In genomic region chr5:151743535-151743934, GRCh38 we compare ENCODE assay signal across 15 cellular contexts. TPM values are rescaled to one million over a fixed set of nuclear protein-coding genes. Genes with fewer than 3 reads are reported as not detected.
DNase-seq lines count a peak whose midpoint lies in the region; ATAC-seq and TF ChIP-seq lines count a peak whose summit lies in the region.
"Had no signal": no experiment of that assay in that cellular context is flagged by ENCODE, and none has a peak within 500 bp of the region (broad histone marks: within the 10 kb centered on the region; RNA-seq: fewer than 3 reads in every experiment).

No MANE protein-coding gene starts in this region.

- peak overlapping the region; percentile 82 for H2BK120ac ChIP-seq in IMR-90 (ENCODE audit: low read depth, low read length)

- 0 out of 2 replicates have a peak overlapping the region, but pooled peaks have one; percentile 8 for H2BK20ac ChIP-seq in IMR-90 (ENCODE audit: low read depth, low read length)

- intact Hi-C loops in IMR-90 (cut with micrococcal nuclease), result loop anchor here (2.0 to 5.0 kb wide), 3 partner anchors 221 to 426 kb away; no protein-coding TSS in a partner anchor
- intact Hi-C loops in naive thymus-derived CD4-positive, alpha-beta T cell (cut with micrococcal nuclease), result no loop called here
- intact Hi-C loops in activated T-helper 2 cell treated with anti-CD3 and anti-CD28 coated beads, Interferon-gamma antibody, Interleukin-2, Interleukin-4, amounts not matched to agents 10 μg/mL and 5 μg/mL and 100 μg/mL, durations not matched to agents 14 hours and 24 hours and 36 hours (cut with micrococcal nuclease), result no loop called here
- intact Hi-C loops in OCI-LY7 (cut with micrococcal nuclease; ENCODE audit: unreplicated experiment), result loop anchor here (2.0 to 5.0 kb wide), 2 partner anchors 221 to 297 kb away; partner anchors contain the start of gene SLC36A1

- H3K4me1 Mint-ChIP-seq in naive thymus-derived CD4-positive, alpha-beta T cell, result peaks cover 12 to 50% (median 37%) of the 10 kb centered on the region in 7 donors
- peaks cover 27% of the 10 kb centered on the region for H3K4me1 Mint-ChIP-seq in activated T-helper 2 cell treated with anti-CD3 and anti-CD28 coated beads, Interferon-gamma antibody, Interleukin-2, Interleukin-4, amounts not matched to agents 10 μg/mL and 5 μg/mL and 100 μg/mL, durations not matched to agents 14 hours and 24 hours and 36 hours (ENCODE audit: low read depth)

- H3K23ac ChIP-seq in IMR-90 (ENCODE audit: low read depth, low read length), result no peak overlapping the region

- no peak overlapping the region for H4K91ac ChIP-seq in IMR-90 (ENCODE audit: insufficient read depth, low read depth, low read length)

- peaks cover 15% of the 10 kb centered on the region for H3K9me1 ChIP-seq in IMR-90 (ENCODE audit: insufficient read depth, low read length)

- no peaks in the 10 kb centered on the region for H3K9me3 ChIP-seq in IMR-90 (ENCODE audit: control insufficient read depth, insufficient read depth, low read length)
- H3K9me3 ChIP-seq in naive thymus-derived CD4-positive, alpha-beta T cell (ENCODE audit: control insufficient read depth in 2 of 3, low read length in 3 of 3), result no peaks in the 10 kb centered on the region
- H3K9me3 ChIP-seq in OCI-LY7 (ENCODE audit: low read length), result no peaks in the 10 kb centered on the region
- H3K9me3 ChIP-seq: psoas muscle, spleen had no signal

- ATAC-seq in IMR-90 (ENCODE audit: low read depth), result no peak
- ATAC-seq in naive thymus-derived CD4-positive, alpha-beta T cell, result no peak
- ATAC-seq: left ventricle myocardium superior; stimulated activated naive B cell treated with anti-CD40 and anti-IgM and Interleukin-4, amounts not matched to agents 10 μg/mL and 1 μg/mL and 100 μg/mL, for 72 hours had no signal

- no peak overlapping the region for H3K9ac ChIP-seq in IMR-90 (ENCODE audit: low read depth, low read length)

- no peak overlapping the region for H3K4me3 Mint-ChIP-seq in naive thymus-derived CD4-positive, alpha-beta T cell
- H3K4me3 Mint-ChIP-seq in activated T-helper 2 cell treated with anti-CD3 and anti-CD28 coated beads, Interferon-gamma antibody, Interleukin-2, Interleukin-4, amounts not matched to agents 10 μg/mL and 5 μg/mL and 100 μg/mL, durations not matched to agents 14 hours and 24 hours and 36 hours (ENCODE audit: low read depth), result no peak overlapping the region
- H3K4me3 Mint-ChIP-seq: activated naive CD8-positive, alpha-beta T cell treated with anti-CD3 and anti-CD28 coated beads for 36 hours; stimulated activated naive B cell treated with anti-CD40 and anti-IgM and Interleukin-4, amounts not matched to agents 10 μg/mL and 1 μg/mL and 100 μg/mL, for 72 hours; T-helper 2 cell treated with Interferon-gamma antibody and Interleukin-4, amounts not matched to agents 5 μg/mL and 100 μg/mL, for 36 hours had no signal

- H3K36me3 ChIP-seq in IMR-90 (ENCODE audit: control insufficient read depth, insufficient read depth, low read length) (peaks cover 12% of the 10 kb centered on the region), OCI-LY7 (ENCODE audit: insufficient read depth, low read length) (peaks cover 41% of the 10 kb centered on the region)
- H3K36me3 ChIP-seq in naive thymus-derived CD4-positive, alpha-beta T cell (ENCODE audit: control insufficient read depth in 2 of 3, insufficient read depth in 3 of 3, low read length in 3 of 3), result peaks cover 0 to 15% (median 0%) of the 10 kb centered on the region in 3 experiments

- no peak overlapping the region for H2AK9ac ChIP-seq in IMR-90 (replicated peaks; ENCODE audit: low read depth, low read length, poor library complexity)

- H2AFZ ChIP-seq in IMR-90 (replicated peaks; ENCODE audit: low read length, poor library complexity) (no peak overlapping the region), OCI-LY7 (ENCODE audit: low read length) (no peak overlapping the region)

- in situ Hi-C loops in IMR-90 (cut with MboI; ENCODE audit: low sequenced_read_pairs), result loop anchor here (5.0 to 10.0 kb wide), 3 partner anchors 81 to 599 kb away; no protein-coding TSS in a partner anchor

- H3K4me1 ChIP-seq in IMR-90 (ENCODE audit: control insufficient read depth, insufficient read depth, low read length) (peaks cover 21% of the 10 kb centered on the region), OCI-LY7 (ENCODE audit: insufficient read depth, low read length, poor library complexity, severe bottlenecking) (no peaks in the 10 kb centered on the region)
- peaks cover 12 to 13% of the 10 kb centered on the region in 2 donors for H3K4me1 ChIP-seq in naive thymus-derived CD4-positive, alpha-beta T cell (ENCODE audit: control insufficient read depth in 2 of 2, insufficient read depth in 2 of 2, low read length in 2 of 2)

- TF ChIP-seq RAD21 in IMR-90 (IDR thresholded peaks at IDR 0.05; ENCODE audit: low read length), result no peak

- peaks cover 0 to 2% (median 0%) of the 10 kb centered on the region in 11 donors for H3K9me3 Mint-ChIP-seq in naive thymus-derived CD4-positive, alpha-beta T cell
- H3K9me3 Mint-ChIP-seq in activated T-helper 2 cell treated with anti-CD3 and anti-CD28 coated beads, Interferon-gamma antibody, Interleukin-2, Interleukin-4, amounts not matched to agents 10 μg/mL and 5 μg/mL and 100 μg/mL, durations not matched to agents 14 hours and 24 hours and 36 hours, result no peaks in the 10 kb centered on the region
- H3K9me3 Mint-ChIP-seq: activated naive CD8-positive, alpha-beta T cell treated with anti-CD3 and anti-CD28 coated beads for 36 hours; stimulated activated naive B cell treated with anti-CD40 and anti-IgM and Interleukin-4, amounts not matched to agents 10 μg/mL and 1 μg/mL and 100 μg/mL, for 72 hours; T-helper 2 cell treated with Interferon-gamma antibody and Interleukin-4, amounts not matched to agents 5 μg/mL and 100 μg/mL, for 36 hours had no signal

- no peaks in the 10 kb centered on the region for H3K79me2 ChIP-seq in OCI-LY7 (ENCODE audit: insufficient read depth, low read depth, low read length)

- DNase-seq in AG09319 (ENCODE audit: extremely low read depth, low read depth) (no peak), IMR-90 (peak; percentile 38), caudate nucleus (lab: John Stamatoyannopoulos, UW) (peak in 1 of 61 donors; percentile 15), NCI-H187 treated with DMSO at 0.1 percent for 48 hours (lab: John Stamatoyannopoulos, UW) (no peak), ureter (ENCODE audit: low spot score) (no peak), OCI-LY7 (ENCODE audit: low spot score) (no peak)
- no peak for DNase-seq in naive thymus-derived CD4-positive, alpha-beta T cell
- no peak for DNase-seq in activated T-helper 2 cell treated with anti-CD3 and anti-CD28 coated beads, Interferon-gamma antibody, Interleukin-2, Interleukin-4, amounts not matched to agents 10 μg/mL and 5 μg/mL and 100 μg/mL, durations not matched to agents 14 hours and 24 hours and 36 hours (ENCODE audit: low spot score)
- DNase-seq: activated naive CD8-positive, alpha-beta T cell treated with anti-CD3 and anti-CD28 coated beads for 36 hours; left ventricle myocardium superior; NK-92 treated with Interleukin-12 subunit alpha and Interleukin-12 subunit beta, amount 100 ng/mL, for 24 hours; spleen; stimulated activated naive B cell treated with anti-CD40 and anti-IgM and Interleukin-4, amounts not matched to agents 10 μg/mL and 1 μg/mL and 100 μg/mL, for 72 hours had no signal

- peaks cover 5 to 30% (median 24%) of the 10 kb centered on the region in 5 donors for H3K36me3 Mint-ChIP-seq in naive thymus-derived CD4-positive, alpha-beta T cell
- peaks cover 45% of the 10 kb centered on the region for H3K36me3 Mint-ChIP-seq in activated T-helper 2 cell treated with anti-CD3 and anti-CD28 coated beads, Interferon-gamma antibody, Interleukin-2, Interleukin-4, amounts not matched to agents 10 μg/mL and 5 μg/mL and 100 μg/mL, durations not matched to agents 14 hours and 24 hours and 36 hours (ENCODE audit: low read depth)

- H3K27ac ChIP-seq in IMR-90 (ENCODE audit: insufficient read depth, low read length), result no peak overlapping the region
- H3K27ac ChIP-seq in caudate nucleus (ENCODE audit: low read depth, low read length), result peak overlapping the region; percentile 5
- H3K27ac ChIP-seq in naive thymus-derived CD4-positive, alpha-beta T cell (ENCODE audit: low read depth, low read length), result no peak overlapping the region
- no peak overlapping the region for H3K27ac ChIP-seq in OCI-LY7 (ENCODE audit: low read depth, low read length, poor library complexity, severe bottlenecking)
- H3K27ac ChIP-seq: psoas muscle, spleen had no signal

- H3K79me1 ChIP-seq in IMR-90 (ENCODE audit: low read depth in 1 of 2, low read length in 2 of 2), result peaks cover 7 to 38% of the 10 kb centered on the region in 2 experiments; a peak in 3 of 4 replicates

- no peak overlapping the region; the same call in 1 of the 2 replicates for H4K5ac ChIP-seq in IMR-90 (ENCODE audit: low read depth, low read length)

- no peak overlapping the region for H3K14ac ChIP-seq in IMR-90 (replicated peaks; ENCODE audit: low read depth, low read length)

- H3K18ac ChIP-seq in IMR-90 (ENCODE audit: low read depth, low read length), result no peak overlapping the region

- no peak for TF ChIP-seq POLR2A in IMR-90 (IDR thresholded peaks at IDR 0.05; ENCODE audit: low read depth, low read length)

- H3K56ac ChIP-seq in IMR-90 (ENCODE audit: extremely low read depth, insufficient read depth, low read length), result no peak overlapping the region

- peak overlapping the region; percentile 31; the same call in 1 of the 2 replicates for H3K4ac ChIP-seq in IMR-90 (ENCODE audit: low read depth, low read length)

- dilution Hi-C loops in IMR-90 (cut with HindIII; ENCODE audit: low sequenced_read_pairs, unreplicated experiment), result no loop called here

- no peak overlapping the region for H3K4me2 ChIP-seq in IMR-90 (ENCODE audit: low read depth, low read length)
- H3K4me2 ChIP-seq in OCI-LY7 (ENCODE audit: low read length), result no peak overlapping the region

- H3K27me3 ChIP-seq in IMR-90 (ENCODE audit: control insufficient read depth, insufficient read depth, low read length), result no peaks in the 10 kb centered on the region
- H3K27me3 ChIP-seq in naive thymus-derived CD4-positive, alpha-beta T cell (ENCODE audit: control insufficient read depth in 2 of 2, insufficient read depth in 2 of 2, low read length in 2 of 2), result no peaks in the 10 kb centered on the region
- H3K27me3 ChIP-seq: spleen had no signal

- TF ChIP-seq CTCF in AG09319 (IDR thresholded peaks at IDR 0.05; ENCODE audit: low read depth, low read length), result peak; percentile 4
- peak; percentile 14; the same call in 1 of the 2 replicates for TF ChIP-seq CTCF in IMR-90 (conservative IDR thresholded peaks at IDR 0.05; ENCODE audit: low read depth, low read length)
- no peak for TF ChIP-seq CTCF in OCI-LY7 (conservative IDR thresholded peaks at IDR 0.05; ENCODE audit: low read length)

- H4K20me1 ChIP-seq in IMR-90 (ENCODE audit: insufficient read depth, low read length), result 0 out of 2 replicates have a peak, but pooled peaks cover 4% of the 10 kb centered on the region
- no peaks in the 10 kb centered on the region for H4K20me1 ChIP-seq in OCI-LY7 (ENCODE audit: insufficient read depth, low read length)

- no peaks in the 10 kb centered on the region for H3K27me3 Mint-ChIP-seq in naive thymus-derived CD4-positive, alpha-beta T cell
- no peaks in the 10 kb centered on the region for H3K27me3 Mint-ChIP-seq in activated T-helper 2 cell treated with anti-CD3 and anti-CD28 coated beads, Interferon-gamma antibody, Interleukin-2, Interleukin-4, amounts not matched to agents 10 μg/mL and 5 μg/mL and 100 μg/mL, durations not matched to agents 14 hours and 24 hours and 36 hours (ENCODE audit: low read depth)
- H3K27me3 Mint-ChIP-seq: activated naive CD8-positive, alpha-beta T cell treated with anti-CD3 and anti-CD28 coated beads for 36 hours; stimulated activated naive B cell treated with anti-CD40 and anti-IgM and Interleukin-4, amounts not matched to agents 10 μg/mL and 1 μg/mL and 100 μg/mL, for 72 hours had no signal

- CTCF ChIA-PET in IMR-90 (lab: Yijun Ruan, JAX), result interaction anchor here (0.6 to 0.9 kb wide), 3 partner anchors 26 to 91 kb away, joined by 3 to 5 read pairs (median 3); partner anchors contain the start of gene SPARC
- CTCF ChIA-PET in naive thymus-derived CD4-positive, alpha-beta T cell (lab: Charles Lee), result no interaction called here
- CTCF ChIA-PET in OCI-LY7 (lab: Charles Lee; ENCODE audit: unreplicated experiment), result no interaction called here

- POLR2A ChIA-PET in IMR-90 (lab: Charles Lee; ENCODE audit: unreplicated experiment), result interaction anchor here (0.8 kb wide), 1 partner anchor 61 kb away, joined by 4 read pairs; no protein-coding TSS in a partner anchor
- POLR2A ChIA-PET in naive thymus-derived CD4-positive, alpha-beta T cell (lab: Charles Lee), result no interaction called here
- POLR2A ChIA-PET in OCI-LY7 (lab: Charles Lee), result interaction anchor here (0.6 kb wide), 1 partner anchor 15 kb away, joined by 3 read pairs; no protein-coding TSS in a partner anchor

- peak overlapping the region; percentile 14 for H2BK5ac ChIP-seq in IMR-90 (ENCODE audit: low read depth, low read length, poor library complexity, severe bottlenecking)

- no peak overlapping the region for H2BK15ac ChIP-seq in IMR-90 (ENCODE audit: low read depth, low read length)

- peak overlapping the region in 5 of 9 donors; percentile 8 to 68 (median 33) for H3K27ac Mint-ChIP-seq in naive thymus-derived CD4-positive, alpha-beta T cell
- no peak overlapping the region for H3K27ac Mint-ChIP-seq in activated T-helper 2 cell treated with anti-CD3 and anti-CD28 coated beads, Interferon-gamma antibody, Interleukin-2, Interleukin-4, amounts not matched to agents 10 μg/mL and 5 μg/mL and 100 μg/mL, durations not matched to agents 14 hours and 24 hours and 36 hours
- H3K27ac Mint-ChIP-seq: activated naive CD8-positive, alpha-beta T cell treated with anti-CD3 and anti-CD28 coated beads for 36 hours; stimulated activated naive B cell treated with anti-CD40 and anti-IgM and Interleukin-4, amounts not matched to agents 10 μg/mL and 1 μg/mL and 100 μg/mL, for 72 hours; T-helper 2 cell treated with Interferon-gamma antibody and Interleukin-4, amounts not matched to agents 5 μg/mL and 100 μg/mL, for 36 hours had no signal

- H4K8ac ChIP-seq in IMR-90 (ENCODE audit: low read depth in 2 of 2, low read length in 2 of 2), result 0 out of 4 replicates have a peak overlapping the region, but pooled peaks of 1 of the 2 experiments have one; percentile 16

- H2AK5ac ChIP-seq in IMR-90 (ENCODE audit: low read depth, low read length), result no peak overlapping the region

- no peak overlapping the region for H3K4me3 ChIP-seq in IMR-90 (ENCODE audit: insufficient read depth, low read depth, low read length)
- H3K4me3 ChIP-seq in naive thymus-derived CD4-positive, alpha-beta T cell (ENCODE audit: low read length), result no peak overlapping the region
- no peak overlapping the region for H3K4me3 ChIP-seq in OCI-LY7 (ENCODE audit: low read depth, low read length, poor library complexity, severe bottlenecking)
- H3K4me3 ChIP-seq: psoas muscle, spleen had no signal

- no peaks in the 10 kb centered on the region for H3K9me2 ChIP-seq in OCI-LY7 (ENCODE audit: insufficient read depth, low read length)

- WGBS in IMR-90 (ENCODE audit: extremely low coverage in 2 of 2, insufficient read length in 1 of 2), 2 experiments, result no CpG with 5 or more reads among the region's 1 CpG

- BruUV-seq in IMR-90 (replicated peaks; lab: Mats Ljungman, UMichigan) (no TSS peak), OCI-LY7 (replicated peaks; lab: Mats Ljungman, UMichigan) (no TSS peak)

RNA-seq across cellular contexts. Expression of gene ATOX1, which starts 14.9 kb away (rescaled TPM):
- total RNA-seq in IMR-90 (2012; rRNA removed) (56.3 and 76.7 TPM in 2 replicates), ureter (88.6 TPM), OCI-LY7 (2022) (86.6 and 92.5 TPM in 2 replicates)
- 360 and 398 TPM in 2 replicates for polyA plus RNA-seq in IMR-90 (2012; rRNA removed)
- polyA plus RNA-seq in IMR-90 (2012; cell fraction: cytosol; rRNA removed), result 336 and 385 TPM in 2 replicates
- polyA plus RNA-seq in IMR-90 (2012; cell fraction: nucleus; rRNA removed; ENCODE audit: low replicate concordance), result 87.4 and 97.2 TPM in 2 replicates
- total RNA-seq in naive thymus-derived CD4-positive, alpha-beta T cell, result 10 to 100 TPM; 14.8 to 58.2 (median 29.6) TPM
- 10 to 100 TPM; 44.7 to 71.1 TPM for polyA plus RNA-seq in naive thymus-derived CD4-positive, alpha-beta T cell
- total RNA-seq in activated T-helper 2 cell treated with anti-CD3 and anti-CD28 coated beads, Interferon-gamma antibody, Interleukin-2, Interleukin-4, amounts not matched to agents 10 μg/mL and 5 μg/mL and 100 μg/mL, durations not matched to agents 14 hours and 24 hours and 36 hours, result 69.8 and 82.8 TPM in 2 replicates
- 58.2 and 71.0 TPM in 2 replicates for total RNA-seq in OCI-LY7 (2014; rRNA removed; shearing (Covaris generic))

RNA-seq across cellular contexts. Expression of gene G3BP1, which starts 28.2 kb away (rescaled TPM):
- total RNA-seq in IMR-90 (2012; rRNA removed) (272 and 482 TPM in 2 replicates), ureter (209 TPM), OCI-LY7 (2022) (232 and 261 TPM in 2 replicates)
- polyA plus RNA-seq in IMR-90 (2012; rRNA removed), result 32.8 and 40.2 TPM in 2 replicates
- polyA plus RNA-seq in IMR-90 (2012; cell fraction: cytosol; rRNA removed), result 11.6 and 22.4 TPM in 2 replicates
- 6.2 and 28.5 TPM in 2 replicates for polyA plus RNA-seq in IMR-90 (2012; cell fraction: nucleus; rRNA removed; ENCODE audit: low replicate concordance)
- 100 to 1,000 TPM in 3 of 5 experiments, 10 to 100 TPM in 2; 86.1 to 244 (median 167) TPM for total RNA-seq in naive thymus-derived CD4-positive, alpha-beta T cell
- 100 to 1,000 TPM; 146 to 158 TPM for polyA plus RNA-seq in naive thymus-derived CD4-positive, alpha-beta T cell
- 296 and 312 TPM in 2 replicates for total RNA-seq in activated T-helper 2 cell treated with anti-CD3 and anti-CD28 coated beads, Interferon-gamma antibody, Interleukin-2, Interleukin-4, amounts not matched to agents 10 μg/mL and 5 μg/mL and 100 μg/mL, durations not matched to agents 14 hours and 24 hours and 36 hours
- 163 and 178 TPM in 2 replicates for total RNA-seq in OCI-LY7 (2014; rRNA removed; shearing (Covaris generic))

RNA-seq across cellular contexts. Expression of gene SPARC, which starts 56.8 kb away (rescaled TPM):
- total RNA-seq in IMR-90 (2012; rRNA removed), result 1,186 and 1,450 TPM in 2 replicates
- 4,692 and 5,281 TPM in 2 replicates for polyA plus RNA-seq in IMR-90 (2012; rRNA removed)
- polyA plus RNA-seq in IMR-90 (2012; cell fraction: cytosol; rRNA removed), result 1,755 and 1,772 TPM in 2 replicates
- 949 and 1,641 TPM in 2 replicates for polyA plus RNA-seq in IMR-90 (2012; cell fraction: nucleus; rRNA removed; ENCODE audit: low replicate concordance)
- total RNA-seq in naive thymus-derived CD4-positive, alpha-beta T cell, result 10 to 100 TPM in 1 of 5 experiments, 1 to 10 TPM in 1, under 1 TPM in 2, not detected in 1; 0.43 to 14.5 (median 1.4) TPM
- under 1 TPM in 1 of 2 donors, not detected in 1; 0.30 TPM for polyA plus RNA-seq in naive thymus-derived CD4-positive, alpha-beta T cell
- total RNA-seq in ureter, result 483 TPM
- 0.43 TPM in 1 of 2 replicates, not detected in the other for total RNA-seq in activated T-helper 2 cell treated with anti-CD3 and anti-CD28 coated beads, Interferon-gamma antibody, Interleukin-2, Interleukin-4, amounts not matched to agents 10 μg/mL and 5 μg/mL and 100 μg/mL, durations not matched to agents 14 hours and 24 hours and 36 hours
- total RNA-seq in OCI-LY7 (2014; rRNA removed; shearing (Covaris generic)), result not detected in 2 replicates
- 0.89 TPM in 1 of 2 replicates, not detected in the other for total RNA-seq in OCI-LY7 (2022)

Comparison
In these comparisons a context has a peak if more than half of its experiments do, and no peak if none do; other contexts are left out.
1. RNA of gene SPARC, which starts 56.8 kb away (total RNA-seq): 1,186 to 1,450 TPM in IMR-90 and 483 TPM in ureter (single experiment); 0.89 TPM in OCI-LY7, 0.43 to 14.5 TPM in naive thymus-derived CD4-positive, alpha-beta T cell and 0.43 TPM in activated T-helper 2 cell treated with anti-CD3 and anti-CD28 coated beads, Interferon-gamma antibody, Interleukin-2, Interleukin-4, amounts not matched to agents 10 μg/mL and 5 μg/mL and 100 μg/mL, durations not matched to agents 14 hours and 24 hours and 36 hours; every median in the first group is over 10 times any median in the second.
2. intact Hi-C loops: an anchor here in IMR-90 (2.0 to 5.0 kb wide) and OCI-LY7 (2.0 to 5.0 kb wide); none called in naive thymus-derived CD4-positive, alpha-beta T cell and activated T-helper 2 cell treated with anti-CD3 and anti-CD28 coated beads, Interferon-gamma antibody, Interleukin-2, Interleukin-4, amounts not matched to agents 10 μg/mL and 5 μg/mL and 100 μg/mL, durations not matched to agents 14 hours and 24 hours and 36 hours.